In genomic region chr2:159891917-159892691, GRCh38 we compare ENCODE assay signal across 11 cellular contexts. TPM values are rescaled to one million over a fixed set of nuclear protein-coding genes. Genes with fewer than 3 reads are reported as not detected.
A peak's percentile ranks its signal among the peaks of the same experiment; 100 is the strongest.
DNase-seq lines count a peak whose midpoint lies in the region; ATAC-seq, FAIRE-seq and TF ChIP-seq lines count a peak whose summit lies in the region.
"Had no signal": no experiment of that assay in that cellular context is flagged by ENCODE, and none has a peak within 500 bp of the region (broad histone marks: within the 10 kb centered on the region; RNA-seq: fewer than 3 reads in every experiment).

No MANE protein-coding gene starts in this region.

- no peak overlapping the region for H3K4me3 ChIP-seq in bronchial epithelial cell (ENCODE audit: low read depth, low read length)
- no peak overlapping the region for H3K4me3 ChIP-seq in small intestine (ENCODE audit: low read depth in 1 of 2, low read length in 2 of 2)
- H3K4me3 ChIP-seq in heart right ventricle, result no peak overlapping the region
- no peak overlapping the region for H3K4me3 ChIP-seq in ovary

- H3K36me3 ChIP-seq in bronchial epithelial cell (ENCODE audit: control insufficient read depth, insufficient read depth, low read length) (no peaks in the 10 kb centered on the region), small intestine (ENCODE audit: control insufficient read depth in 2 of 2, insufficient read depth in 2 of 2, low read length in 2 of 2) (no peaks in the 10 kb centered on the region), heart right ventricle (no peaks in the 10 kb centered on the region), ovary (no peaks in the 10 kb centered on the region)

- H3K4me3 Mint-ChIP-seq in activated CD4-positive, alpha-beta T cell treated with anti-CD3 and anti-CD28 coated beads, Interleukin-2, amount 10 ng/mL, durations not matched to agents 24 days and 14 days, result no peak overlapping the region
- H3K4me3 Mint-ChIP-seq: natural killer cell treated with Interleukin-12 subunit alpha and Interleukin-12 subunit beta and Interleukin-15 and Interleukin-18, amount 100 ng/mL, for 72 hours had no signal

- TF ChIP-seq POLR2A in GM12892 (IDR thresholded peaks at IDR 0.05; ENCODE audit: low read depth, low read length) (no peak), ovary (IDR thresholded peaks at IDR 0.05) (no peak)

- peaks cover 39% of the 10 kb centered on the region for H3K36me3 Mint-ChIP-seq in activated CD4-positive, alpha-beta T cell treated with anti-CD3 and anti-CD28 coated beads, Interleukin-2, amount 10 ng/mL, durations not matched to agents 24 days and 14 days (ENCODE audit: low read depth)

- H3K27me3 Mint-ChIP-seq in activated CD4-positive, alpha-beta T cell treated with anti-CD3 and anti-CD28 coated beads, Interleukin-2, amount 10 ng/mL, durations not matched to agents 24 days and 14 days, result no peaks in the 10 kb centered on the region
- H3K27me3 Mint-ChIP-seq: natural killer cell treated with Interleukin-12 subunit alpha and Interleukin-12 subunit beta and Interleukin-15 and Interleukin-18, amount 100 ng/mL, for 72 hours had no signal

- 16 to 68% (median 32%) methylated on average over 2 of the region's 2 CpGs for WGBS in small intestine, 3 donors
- WGBS in heart right ventricle, 2 donors, result 85 to 94% methylated on average over 2 of the region's 2 CpGs
- WGBS in ovary, 3 donors, result 71 to 76% (median 73%) methylated on average over 2 of the region's 2 CpGs

- peaks cover 0 to 13% of the 10 kb centered on the region in 2 donors for H3K4me1 ChIP-seq in small intestine (ENCODE audit: control insufficient read depth in 2 of 2, insufficient read depth in 1 of 2, low read depth in 1 of 2, low read length in 1 of 2)
- H3K4me1 ChIP-seq in heart right ventricle, result peaks cover 0 to 33% (median 0%) of the 10 kb centered on the region in 9 donors
- H3K4me1 ChIP-seq in ovary (ENCODE audit: insufficient read depth), result no peaks in the 10 kb centered on the region

- ATAC-seq in heart right ventricle, result no peak
- ATAC-seq: natural killer cell treated with Interleukin-12 subunit alpha and Interleukin-12 subunit beta and Interleukin-15 and Interleukin-18, amount 100 ng/mL, for 72 hours had no signal

- no peak for DNase-seq in activated CD4-positive, alpha-beta T cell treated with anti-CD3 and anti-CD28 coated beads, Interleukin-2, amount 10 ng/mL, durations not matched to agents 24 days and 14 days
- DNase-seq in activated CD4-positive, alpha-beta T cell treated with anti-CD3 and anti-CD28 coated beads, Interleukin-2, amount 50 U/mL, for 48 hours, result no peak
- DNase-seq in HS-27A (ENCODE audit: low read depth) (peak; percentile 3), bronchial epithelial cell (ENCODE audit: low read depth) (peak; percentile 87), small intestine (peak; percentile 52), heart right ventricle (no peak), GM12892 (ENCODE audit: insufficient read length) (no peak), ovary (no peak)
- DNase-seq: NCI-H446 had no signal

- H3K9me3 Mint-ChIP-seq in activated CD4-positive, alpha-beta T cell treated with anti-CD3 and anti-CD28 coated beads, Interleukin-2, amount 10 ng/mL, durations not matched to agents 24 days and 14 days, result no peaks in the 10 kb centered on the region
- H3K9me3 Mint-ChIP-seq: natural killer cell treated with Interleukin-12 subunit alpha and Interleukin-12 subunit beta and Interleukin-15 and Interleukin-18, amount 100 ng/mL, for 72 hours had no signal

- H3K27me3 ChIP-seq in bronchial epithelial cell (ENCODE audit: control insufficient read depth, insufficient read depth, low read length) (no peaks in the 10 kb centered on the region), small intestine (ENCODE audit: control insufficient read depth in 2 of 2, insufficient read depth in 2 of 2, low read length in 2 of 2) (no peaks in the 10 kb centered on the region), heart right ventricle (no peaks in the 10 kb centered on the region), ovary (no peaks in the 10 kb centered on the region)

- peaks cover 32% of the 10 kb centered on the region for H3K4me1 Mint-ChIP-seq in activated CD4-positive, alpha-beta T cell treated with anti-CD3 and anti-CD28 coated beads, Interleukin-2, amount 10 ng/mL, durations not matched to agents 24 days and 14 days

- H3K9me3 ChIP-seq in small intestine (ENCODE audit: control insufficient read depth, low read depth) (no peaks in the 10 kb centered on the region), heart right ventricle (no peaks in the 10 kb centered on the region), ovary (no peaks in the 10 kb centered on the region)

- TF ChIP-seq EP300 in ovary (IDR thresholded peaks at IDR 0.05), result no peak

- intact Hi-C loops in activated CD4-positive, alpha-beta T cell treated with anti-CD3 and anti-CD28 coated beads, Interleukin-2, amount 10 ng/mL, durations not matched to agents 24 days and 14 days (cut with micrococcal nuclease), result loop anchor here (10.0 kb wide), 1 partner anchor 607 kb away; the partner anchor contains the start of gene WDSUB1
- intact Hi-C loops in heart right ventricle (cut with DNase I) (no loop called here), ovary (cut with DNase I) (no loop called here)

- H3K27ac ChIP-seq in small intestine (ENCODE audit: low read depth in 1 of 2, low read length in 1 of 2) (peak overlapping the region in 1 of 2 donors; percentile 22), heart right ventricle (no peak overlapping the region), ovary (no peak overlapping the region)
- H3K27ac ChIP-seq: VCaP had no signal

- peak overlapping the region; percentile 17 for H3K27ac Mint-ChIP-seq in activated CD4-positive, alpha-beta T cell treated with anti-CD3 and anti-CD28 coated beads, Interleukin-2, amount 10 ng/mL, durations not matched to agents 24 days and 14 days

- TF ChIP-seq CTCF in bronchial epithelial cell (IDR thresholded peaks at IDR 0.05; ENCODE audit: insufficient read depth, low read length, severe bottlenecking), result no peak
- TF ChIP-seq CTCF in heart right ventricle (IDR thresholded peaks at IDR 0.05), result no peak
- TF ChIP-seq CTCF in ovary (IDR thresholded peaks at IDR 0.05), result no peak

- FAIRE-seq in bronchial epithelial cell (lab: Jason Lieb, UNC) (no peak), small intestine (lab: Jason Lieb, UNC) (no peak), GM12892 (lab: Jason Lieb, UNC) (no peak)

RNA-seq across cellular contexts. Expression of gene LY75, which starts 12.5 kb away (rescaled TPM):
- 52.8 and 56.4 TPM in 2 replicates for total RNA-seq in activated CD4-positive, alpha-beta T cell treated with anti-CD3 and anti-CD28 coated beads, Interleukin-2, amount 10 ng/mL, durations not matched to agents 24 days and 14 days
- 1.3 and 2.6 TPM in 2 replicates for total RNA-seq in bronchial epithelial cell
- polyA plus RNA-seq in small intestine, result 10 to 100 TPM in 2 of 3 donors, 1 to 10 TPM in 1; 9.5 to 17.0 (median 16.1) TPM
- 1 to 10 TPM in 2 of 10 donors, under 1 TPM in 8; 0.15 to 3.4 (median 0.64) TPM for total RNA-seq in heart right ventricle
- polyA plus RNA-seq in heart right ventricle, result under 1 TPM; 0.44 to 0.49 TPM
- polyA plus RNA-seq in GM12892 (2012; ENCODE audit: missing spikeins), result 105 TPM
- total RNA-seq in ovary, result 1 to 10 TPM; 1.1 to 5.9 (median 2.6) TPM
- polyA plus RNA-seq in ovary, result 1 to 10 TPM in 1 of 2 donors, under 1 TPM in 1; 0.96 to 2.6 TPM

Comparison
In these comparisons a context has a peak if more than half of its experiments do, and no peak if none do; other contexts are left out.
1. DNase-seq: peak in HS-27A (single experiment), bronchial epithelial cell (single experiment) and small intestine (single experiment); none in activated CD4-positive, alpha-beta T cell treated with anti-CD3 and anti-CD28 coated beads, Interleukin-2, amount 10 ng/mL, durations not matched to agents 24 days and 14 days (single experiment), activated CD4-positive, alpha-beta T cell treated with anti-CD3 and anti-CD28 coated beads, Interleukin-2, amount 50 U/mL, for 48 hours (0 of 2), heart right ventricle (0 of 2), GM12892 (single experiment) and ovary (0 of 5).